ENCODE assay signal across 8 cellular contexts in the genomic region with DNA sequence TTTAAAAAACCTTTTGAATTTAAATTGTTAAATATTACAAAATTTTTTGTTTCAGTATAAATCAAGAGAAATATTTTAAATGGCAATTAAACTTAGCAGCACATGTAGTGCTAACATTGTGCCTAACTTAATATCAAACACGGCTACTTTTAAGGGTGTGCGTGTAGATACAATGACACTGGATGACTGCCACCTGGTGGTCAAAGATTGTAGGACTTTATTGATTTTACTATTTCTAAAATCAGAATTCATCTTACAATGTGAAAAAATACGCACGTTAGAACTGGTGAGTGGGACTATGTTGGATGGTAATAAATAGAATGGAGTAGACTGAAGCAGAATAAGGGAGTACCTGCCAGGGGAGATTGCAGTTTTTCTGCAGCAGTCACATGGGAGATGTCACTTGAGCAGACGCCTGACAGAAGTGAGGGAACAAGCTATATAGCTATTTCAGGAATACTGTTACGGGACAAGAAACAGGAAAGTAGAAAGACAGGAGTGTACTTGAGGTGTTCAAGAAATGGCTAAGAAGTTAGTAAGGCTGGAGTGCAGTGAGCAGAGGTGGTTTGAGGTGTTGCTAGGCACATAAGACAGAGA. TPM values are rescaled to one million over a fixed set of nuclear protein-coding genes. Genes with fewer than 3 reads are reported as not detected.
DNase-seq lines count a peak whose midpoint lies in the region; ATAC-seq and TF ChIP-seq lines count a peak whose summit lies in the region.

No MANE protein-coding gene starts in this region.

- DNase-seq in AG08395 (ENCODE audit: low spot score) (peak; percentile 69), GM06990 (ENCODE audit: extremely low read depth, insufficient read length) (no peak), NCI-H1694 treated with DMSO at 0.1 percent for 48 hours (lab: John Stamatoyannopoulos, UW) (peak; percentile 9), esophagus squamous epithelium (lab: John Stamatoyannopoulos, UW) (no peak), ecto neural progenitor cell (ENCODE audit: low spot score) (no peak)
- peak; percentile 48 for DNase-seq in activated CD4-positive, alpha-beta T cell treated with anti-CD3 and anti-CD28 coated beads for 48 hours

- H3K36me3 ChIP-seq in GM06990 (ENCODE audit: control insufficient read depth, insufficient read depth, low read length) (peaks cover 1% of the 10 kb centered on the region), esophagus squamous epithelium (peaks cover 0 to 5% (median 0%) of the 10 kb centered on the region in 3 donors)

- H3K27me3 ChIP-seq in GM06990 (replicated peaks; ENCODE audit: control insufficient read depth, insufficient read depth, low read length) (no peaks in the 10 kb centered on the region), esophagus squamous epithelium (no peaks in the 10 kb centered on the region)

- no peaks in the 10 kb centered on the region for H3K27me3 Mint-ChIP-seq in nephron (ENCODE audit: low read depth)

- ATAC-seq in GM19035 (IDR thresholded peaks at IDR 0.05; ENCODE audit: unreplicated experiment) = no peak

- WGBS in esophagus squamous epithelium, 2 donors = 34 to 37% methylated on average over 6 of the region's 6 CpGs

- H3K4me3 ChIP-seq in GM06990 (replicated peaks; ENCODE audit: low read depth, low read length) (no peak overlapping the region), esophagus squamous epithelium (no peak overlapping the region)

- H3K27ac Mint-ChIP-seq in nephron = peak overlapping the region in 1 of 3 experiments; percentile 1

- no peaks in the 10 kb centered on the region for H3K9me3 ChIP-seq in esophagus squamous epithelium

- peaks cover 0 to 23% (median 0%) of the 10 kb centered on the region in 3 donors for H3K4me1 ChIP-seq in esophagus squamous epithelium

- no peaks in the 10 kb centered on the region for H3K9me3 Mint-ChIP-seq in nephron

- TF ChIP-seq POLR2A in esophagus squamous epithelium (IDR thresholded peaks at IDR 0.05) = no peak

- intact Hi-C loops in esophagus squamous epithelium (cut with DNase I) = loop anchor here (5.0 kb wide), 1 partner anchor 66 kb away; no protein-coding TSS in a partner anchor

- H3K4me1 Mint-ChIP-seq in nephron = peaks cover 11% of the 10 kb centered on the region

- no peak overlapping the region for H3K27ac ChIP-seq in esophagus squamous epithelium

- TF ChIP-seq CTCF in GM06990 (IDR thresholded peaks at IDR 0.05; ENCODE audit: insufficient read depth, low read length, poor library complexity, severe bottlenecking) = peak; percentile 48
- TF ChIP-seq CTCF in esophagus squamous epithelium (IDR thresholded peaks at IDR 0.05) = peak; percentile 65 to 85 (median 76)
- TF ChIP-seq CTCF in nephron (IDR thresholded peaks at IDR 0.05; ENCODE audit: unreplicated experiment in 3 of 3) = peak; percentile 74 to 82 (median 79)

- H3K36me3 Mint-ChIP-seq in nephron (ENCODE audit: low read depth) = peaks cover 4% of the 10 kb centered on the region

- no peak overlapping the region for H3K4me3 Mint-ChIP-seq in nephron

RNA-seq across cellular contexts. Expression of gene UVRAG, which starts 52.9 kb away (rescaled TPM):
- 10 to 100 TPM in 1 of 4 donors, 1 to 10 TPM in 3; 3.5 to 15.4 (median 8.5) TPM for total RNA-seq in esophagus squamous epithelium

Comparison
In these comparisons a context has a peak if more than half of its experiments do, and no peak if none do; other contexts are left out.
1. DNase-seq: peak in AG08395 (single experiment), NCI-H1694 treated with DMSO at 0.1 percent for 48 hours (single experiment) and activated CD4-positive, alpha-beta T cell treated with anti-CD3 and anti-CD28 coated beads for 48 hours (single experiment); none in GM06990 (single experiment), esophagus squamous epithelium (single experiment) and ecto neural progenitor cell (single experiment).
2. Peak in every context shown above with its lines, with median percentiles within 50 percentile points of each other: CTCF ChIP-seq.